ENCODE assay signal across 11 cellular contexts in genomic region chr14:70905316-70905715, GRCh38. TPM values are rescaled to one million over a fixed set of nuclear protein-coding genes. Genes with fewer than 3 reads are reported as not detected.
DNase-seq lines count a peak whose midpoint lies in the region; ATAC-seq and TF ChIP-seq lines count a peak whose summit lies in the region.
"Had no signal": no experiment of that assay in that cellular context is flagged by ENCODE, and none has a peak within 500 bp of the region (broad histone marks: within the 10 kb centered on the region; RNA-seq: fewer than 3 reads in every experiment).

No MANE protein-coding gene starts in this region.

- no peak for DNase-seq in CD8-positive, alpha-beta memory T cell
- DNase-seq in WERI-Rb-1 (peak; percentile 24), left cardiac atrium (peak; percentile 87), NCI-H2107 (lab: John Stamatoyannopoulos, UW) (no peak), amygdala (lab: John Stamatoyannopoulos, UW) (no peak)
- DNase-seq in activated CD4-positive, CD25-positive, alpha-beta regulatory T cell treated with anti-CD3 and anti-CD28 coated beads, Interleukin-2, amount 50 U/mL, for 72 hours = no peak
- DNase-seq: activated naive CD4-positive, alpha-beta T cell treated with anti-CD3 and anti-CD28 coated beads, Interleukin-2, amount 50 U/mL, for 16 hours; Calu3 had no signal

- H3K9me3 Mint-ChIP-seq in CD8-positive, alpha-beta memory T cell = no peaks in the 10 kb centered on the region

- H3K27me3 Mint-ChIP-seq in CD8-positive, alpha-beta memory T cell = no peaks in the 10 kb centered on the region

- POLR2A ChIA-PET in CD8-positive, alpha-beta memory T cell (lab: Charles Lee) = interaction anchor here (0.8 to 2.0 kb wide), 5 partner anchors 17 to 88 kb away, joined by 3 to 7 read pairs (median 3); no protein-coding TSS in a partner anchor

- peak overlapping the region; percentile 63 for H3K4me2 ChIP-seq in skeletal muscle satellite cell (ENCODE audit: low read length)

- CTCF ChIA-PET in CD8-positive, alpha-beta memory T cell (lab: Charles Lee) = interaction anchor here (1.0 to 7.0 kb wide), 20 partner anchors 11 to 96 kb away, joined by 3 to 174 read pairs (median 22); partner anchors contain the start of gene MAP3K9

- H3K36me3 Mint-ChIP-seq in CD8-positive, alpha-beta memory T cell = peaks cover 0 to 7% (median 3%) of the 10 kb centered on the region in 3 donors

- peak overlapping the region in 7 of 8 donors; percentile 23 to 92 (median 80) for H3K27ac Mint-ChIP-seq in CD8-positive, alpha-beta memory T cell

- no peaks in the 10 kb centered on the region for H3K9me3 ChIP-seq in CD8-positive, alpha-beta memory T cell (ENCODE audit: low read length)
- H3K9me3 ChIP-seq in WERI-Rb-1 (ENCODE audit: severe bottlenecking) (no peaks in the 10 kb centered on the region), skeletal muscle satellite cell (replicated peaks; ENCODE audit: low read length) (no peaks in the 10 kb centered on the region)
- H3K9me3 ChIP-seq: HAP-1 had no signal

- no peak for TF ChIP-seq CTCF in WERI-Rb-1 (IDR thresholded peaks at IDR 0.05; ENCODE audit: low read depth, low read length)

- no peak overlapping the region for H3K4me3 ChIP-seq in CD8-positive, alpha-beta memory T cell (ENCODE audit: low read length)
- H3K4me3 ChIP-seq in WERI-Rb-1 (ENCODE audit: low read depth, low read length) = no peak overlapping the region; the same call in 1 of the 2 replicates
- H3K4me3 ChIP-seq in skeletal muscle satellite cell (ENCODE audit: low read length) = peak overlapping the region; percentile 9
- H3K4me3 ChIP-seq: HAP-1 had no signal

- intact Hi-C loops in left cardiac atrium (cut with DNase I) = loop anchor here (5.0 to 10.0 kb wide), 3 partner anchors 52 to 67 kb away; no protein-coding TSS in a partner anchor

- peak in 1 of 2 donors; percentile 10 for ATAC-seq in left cardiac atrium
- no peak for ATAC-seq in HG03565 (IDR thresholded peaks at IDR 0.05; ENCODE audit: unreplicated experiment)

- peak overlapping the region in 2 of 7 donors; percentile 40 to 41 for H3K4me3 Mint-ChIP-seq in CD8-positive, alpha-beta memory T cell

- no peak overlapping the region for H3K27ac ChIP-seq in CD8-positive, alpha-beta memory T cell (ENCODE audit: low read depth, low read length)
- H3K27ac ChIP-seq in WERI-Rb-1 = peak overlapping the region; percentile 80

- H3K4me1 ChIP-seq in CD8-positive, alpha-beta memory T cell (ENCODE audit: insufficient read depth, low read length) = peaks cover 22% of the 10 kb centered on the region
- H3K4me1 ChIP-seq in skeletal muscle satellite cell (ENCODE audit: control insufficient read depth, insufficient read depth, low read length) = peaks cover 42% of the 10 kb centered on the region

- H3K27me3 ChIP-seq in CD8-positive, alpha-beta memory T cell (ENCODE audit: insufficient read depth, low read length, poor library complexity, severe bottlenecking) = no peaks in the 10 kb centered on the region
- H3K27me3 ChIP-seq in WERI-Rb-1 (ENCODE audit: insufficient read depth, low read depth, severe bottlenecking) (no peaks in the 10 kb centered on the region), skeletal muscle satellite cell (ENCODE audit: control insufficient read depth, insufficient read depth, low read length) (no peaks in the 10 kb centered on the region)

- peak overlapping the region; percentile 5 for H3K9ac ChIP-seq in skeletal muscle satellite cell (ENCODE audit: low read depth, low read length)

- H3K36me3 ChIP-seq in CD8-positive, alpha-beta memory T cell (ENCODE audit: insufficient read depth, low read length) = no peaks in the 10 kb centered on the region
- peaks cover 4% of the 10 kb centered on the region; the same call in 1 of the 2 replicates for H3K36me3 ChIP-seq in WERI-Rb-1
- H3K36me3 ChIP-seq in skeletal muscle satellite cell (ENCODE audit: insufficient read depth, low read length) = no peaks in the 10 kb centered on the region

- peaks cover 29 to 62% (median 41%) of the 10 kb centered on the region in 3 donors for H3K4me1 Mint-ChIP-seq in CD8-positive, alpha-beta memory T cell

RNA-seq across cellular contexts. Expression of gene PCNX1, which starts 1.9 kb away (rescaled TPM):
- total RNA-seq in CD8-positive, alpha-beta memory T cell = 10 to 100 TPM; 37.4 to 46.2 TPM
- polyA plus RNA-seq in CD8-positive, alpha-beta memory T cell = 13.4 TPM
- total RNA-seq in left cardiac atrium = 10 to 100 TPM; 31.0 to 44.1 TPM
- total RNA-seq in skeletal muscle satellite cell (2012; rRNA removed) = 31.7 and 41.6 TPM in 2 replicates

Comparison
In these comparisons a context has a peak if more than half of its experiments do, and no peak if none do; other contexts are left out.
1. DNase-seq: peak in WERI-Rb-1 (single experiment) and left cardiac atrium (single experiment); none in CD8-positive, alpha-beta memory T cell (0 of 5), NCI-H2107 (single experiment), activated CD4-positive, CD25-positive, alpha-beta regulatory T cell treated with anti-CD3 and anti-CD28 coated beads, Interleukin-2, amount 50 U/mL, for 72 hours (single experiment) and amygdala (0 of 56).